In genomic region chr4:71860643-71861042, GRCh38 we compare ENCODE assay signal across 24 cellular contexts.
DNase-seq lines count a peak whose midpoint lies in the region; ATAC-seq, FAIRE-seq and TF ChIP-seq lines count a peak whose summit lies in the region.
"Had no signal": no experiment of that assay in that cellular context is flagged by ENCODE, and none has a peak within 500 bp of the region (broad histone marks: within the 10 kb centered on the region; RNA-seq: fewer than 3 reads in every experiment).

No MANE protein-coding gene starts in this region.

- H3F3A ChIP-seq in GM23338 (replicated peaks; ENCODE audit: low read depth) (no peaks in the 10 kb centered on the region), PC-3 (ENCODE audit: low read length, unreplicated experiment) (no peaks in the 10 kb centered on the region)

- H3K27ac Mint-ChIP-seq in GM23338 = no peak overlapping the region
- no peak overlapping the region for H3K27ac Mint-ChIP-seq in activated CD4-positive, alpha-beta memory T cell treated with anti-CD3 and anti-CD28 coated beads, Interleukin-2, amount 10 ng/mL, durations not matched to agents 7 days and 5 days
- H3K27ac Mint-ChIP-seq: CD4-positive, CD25-positive, alpha-beta regulatory T cell; natural killer cell had no signal

- H3K4me2 ChIP-seq in A549 = no peak overlapping the region
- no peak overlapping the region for H3K4me2 ChIP-seq in GM23338
- H3K4me2 ChIP-seq in PC-3 (ENCODE audit: low read length) = no peak overlapping the region
- H3K4me2 ChIP-seq: KMS-11, PC-9 had no signal

- CTCF ChIA-PET in A549 (lab: Yijun Ruan, JAX) (no interaction called here), PC-3 (lab: Charles Lee) (no interaction called here)
- CTCF ChIA-PET in activated CD4-positive, alpha-beta memory T cell treated with anti-CD3 and anti-CD28 coated beads, Interleukin-2, amount 10 ng/mL, durations not matched to agents 7 days and 5 days (lab: Charles Lee) = no interaction called here

- FAIRE-seq in A549 (lab: Jason Lieb, UNC) = no peak
- FAIRE-seq: bronchial epithelial cell, H54 had no signal

- H3K9me3 ChIP-seq in A549 (no peaks in the 10 kb centered on the region), PC-3 (ENCODE audit: low read length) (peaks cover 51% of the 10 kb centered on the region), body of pancreas (peaks cover 0 to 8% (median 0%) of the 10 kb centered on the region in 3 donors)

- TF ChIP-seq POLR2A in A549 (IDR thresholded peaks at IDR 0.05; ENCODE audit: low read length) (no peak), erythroblast (IDR thresholded peaks at IDR 0.05; ENCODE audit: low read length) (no peak), body of pancreas (IDR thresholded peaks at IDR 0.05) (no peak)

- no peaks in the 10 kb centered on the region for H4K20me1 ChIP-seq in GM23338 (replicated peaks; ENCODE audit: insufficient read depth)
- no peaks in the 10 kb centered on the region for H4K20me1 ChIP-seq in PC-3 (ENCODE audit: low read length)

- peaks cover 56% of the 10 kb centered on the region for H3K36me3 ChIP-seq in GM23338 (ENCODE audit: insufficient read depth)
- no peaks in the 10 kb centered on the region; the same call in 1 of the 2 replicates for H3K36me3 ChIP-seq in PC-3 (ENCODE audit: low read depth, low read length)
- H3K36me3 ChIP-seq in body of pancreas (replicated peaks in 1 of 2; ENCODE audit: insufficient read depth in 1 of 2, low read depth in 2 of 2) = no peaks in the 10 kb centered on the region
- H3K36me3 ChIP-seq: SJCRH30, thoracic aorta had no signal

- WGBS in A549 (ENCODE audit: missing lambda C conversion rate) = 0% methylated on average over 1 of the region's 1 CpG
- WGBS in body of pancreas, 2 donors = 28 to 40% methylated on average over 1 of the region's 1 CpG

- H3K27me3 ChIP-seq in GM23338 (ENCODE audit: insufficient read depth) = no peaks in the 10 kb centered on the region
- H3K27me3 ChIP-seq in PC-3 (ENCODE audit: low read length) = no peaks in the 10 kb centered on the region
- no peaks in the 10 kb centered on the region for H3K27me3 ChIP-seq in body of pancreas
- H3K27me3 ChIP-seq: SJCRH30 had no signal

- H3K27me3 Mint-ChIP-seq in GM23338 (ENCODE audit: insufficient read depth, low read depth, poor library complexity) = peaks cover 4% of the 10 kb centered on the region
- H3K27me3 Mint-ChIP-seq in activated CD4-positive, alpha-beta memory T cell treated with anti-CD3 and anti-CD28 coated beads, Interleukin-2, amount 10 ng/mL, durations not matched to agents 7 days and 5 days = no peaks in the 10 kb centered on the region
- H3K27me3 Mint-ChIP-seq: CD4-positive, CD25-positive, alpha-beta regulatory T cell had no signal

- TF ChIP-seq CTCF in A549 (IDR thresholded peaks at IDR 0.05) (no peak), GM23338 (conservative IDR thresholded peaks at IDR 0.05; ENCODE audit: low read depth in 2 of 2) (no peak), PC-3 (conservative IDR thresholded peaks at IDR 0.05; ENCODE audit: low read depth, low read length) (no peak), body of pancreas (IDR thresholded peaks at IDR 0.05) (no peak)

- H3K4me3 Mint-ChIP-seq in GM23338 = no peak overlapping the region
- H3K4me3 Mint-ChIP-seq in activated CD4-positive, alpha-beta memory T cell treated with anti-CD3 and anti-CD28 coated beads, Interleukin-2, amount 10 ng/mL, durations not matched to agents 7 days and 5 days = no peak overlapping the region
- H3K4me3 Mint-ChIP-seq: CD4-positive, CD25-positive, alpha-beta regulatory T cell; natural killer cell had no signal

- BruUV-seq in PC-3 (replicated peaks; lab: Mats Ljungman, UMichigan) = no TSS peak

- H3K4me1 ChIP-seq in A549 = no peaks in the 10 kb centered on the region
- H3K4me1 ChIP-seq in GM23338 (ENCODE audit: insufficient read depth) = peaks cover 17% of the 10 kb centered on the region
- H3K4me1 ChIP-seq in PC-3 (ENCODE audit: insufficient read depth, low read length) = no peaks in the 10 kb centered on the region
- H3K4me1 ChIP-seq in body of pancreas = no peaks in the 10 kb centered on the region
- H3K4me1 ChIP-seq: SJCRH30 had no signal

- H3K27ac ChIP-seq in A549 (no peak overlapping the region), GM23338 (ENCODE audit: low read depth) (no peak overlapping the region), PC-3 (ENCODE audit: low read length) (no peak overlapping the region), body of pancreas (no peak overlapping the region)
- H3K27ac ChIP-seq: KMS-11, PC-9, SJCRH30, thoracic aorta had no signal

- H3K9me2 ChIP-seq in GM23338 (ENCODE audit: insufficient read depth) (no peaks in the 10 kb centered on the region), PC-3 (replicated peaks; ENCODE audit: low read length) (no peaks in the 10 kb centered on the region)

- POLR2A ChIA-PET in A549 (lab: Yijun Ruan, JAX) = no interaction called here
- POLR2A ChIA-PET in PC-3 (lab: Charles Lee; ENCODE audit: unreplicated experiment) = no interaction called here
- POLR2A ChIA-PET in activated CD4-positive, alpha-beta memory T cell treated with anti-CD3 and anti-CD28 coated beads, Interleukin-2, amount 10 ng/mL, durations not matched to agents 7 days and 5 days (lab: Charles Lee) = no interaction called here

- H3K9ac ChIP-seq in PC-3 (ENCODE audit: low read length) = no peak overlapping the region
- H3K9ac ChIP-seq: KMS-11 had no signal

- no peak for TF ChIP-seq RAD21 in A549 (conservative IDR thresholded peaks at IDR 0.05 in 1 of 2, IDR thresholded peaks at IDR 0.05 in 1 of 2)

- H2AFZ ChIP-seq in GM23338 = no peak overlapping the region
- no peak overlapping the region for H2AFZ ChIP-seq in PC-3 (ENCODE audit: low read length)
- H2AFZ ChIP-seq: PC-9 had no signal

- H3K4me3 ChIP-seq in A549 (no peak overlapping the region), GM23338 (no peak overlapping the region), PC-3 (ENCODE audit: low read length) (no peak overlapping the region), body of pancreas (no peak overlapping the region)
- H3K4me3 ChIP-seq: PC-9, SJCRH30, thoracic aorta had no signal

- H3K9me3 Mint-ChIP-seq in GM23338 = peaks cover 81% of the 10 kb centered on the region
- peaks cover 16% of the 10 kb centered on the region for H3K9me3 Mint-ChIP-seq in activated CD4-positive, alpha-beta memory T cell treated with anti-CD3 and anti-CD28 coated beads, Interleukin-2, amount 10 ng/mL, durations not matched to agents 7 days and 5 days

- ATAC-seq in A549 = no peak
- no peak for ATAC-seq in GM23338
- no peak for ATAC-seq in PC-3
- no peak for ATAC-seq in HG03039 (IDR thresholded peaks at IDR 0.05; ENCODE audit: unreplicated experiment)
- no peak for ATAC-seq in body of pancreas
- ATAC-seq in GM19328 (IDR thresholded peaks at IDR 0.05; ENCODE audit: unreplicated experiment) = no peak
- ATAC-seq: natural killer cell, sciatic nerve had no signal

- H3K4me1 Mint-ChIP-seq in GM23338 = peaks cover 17% of the 10 kb centered on the region
- H3K4me1 Mint-ChIP-seq in activated CD4-positive, alpha-beta memory T cell treated with anti-CD3 and anti-CD28 coated beads, Interleukin-2, amount 10 ng/mL, durations not matched to agents 7 days and 5 days = no peaks in the 10 kb centered on the region
- H3K4me1 Mint-ChIP-seq: CD4-positive, CD25-positive, alpha-beta regulatory T cell; natural killer cell had no signal

- H3K79me2 ChIP-seq in GM23338 (replicated peaks; ENCODE audit: insufficient read depth) (no peaks in the 10 kb centered on the region), PC-3 (ENCODE audit: low read length) (no peaks in the 10 kb centered on the region)

- no peak for TF ChIP-seq EP300 in A549 (IDR thresholded peaks at IDR 0.05)

- H3K36me3 Mint-ChIP-seq in GM23338 (ENCODE audit: low read depth) = peaks cover 72% of the 10 kb centered on the region
- H3K36me3 Mint-ChIP-seq in activated CD4-positive, alpha-beta memory T cell treated with anti-CD3 and anti-CD28 coated beads, Interleukin-2, amount 10 ng/mL, durations not matched to agents 7 days and 5 days (ENCODE audit: low read depth) = no peaks in the 10 kb centered on the region
- H3K36me3 Mint-ChIP-seq: CD4-positive, CD25-positive, alpha-beta regulatory T cell; natural killer cell had no signal

- intact Hi-C loops in PC-3 (cut with micrococcal nuclease) = no loop called here
- intact Hi-C loops in body of pancreas (cut with DNase I) = no loop called here

- DNase-seq in A549 (ENCODE audit: low read depth in 1 of 2, low spot score in 1 of 2) = peak in 1 of 2 experiments; percentile 12
- peak; percentile 90 for DNase-seq in GM23338 (ENCODE audit: low spot score)
- peak; percentile 48 for DNase-seq in PC-3
- peak; percentile 14 to 29 for DNase-seq in erythroblast (lab: John Stamatoyannopoulos, UW)
- DNase-seq in body of pancreas = no peak
- DNase-seq in activated CD4-positive, alpha-beta memory T cell treated with anti-CD3 and anti-CD28 coated beads, Interleukin-2, amount 10 ng/mL, durations not matched to agents 7 days and 5 days = no peak
- DNase-seq: activated CD4-positive, alpha-beta T cell treated with anti-CD3 and anti-CD28 coated beads, Interleukin-2, amount 50 U/mL, for 4 hours; activated gamma-delta T cell; hippocampal formation; natural killer cell; NCI-H1092 treated with DMSO at 0.1 percent for 48 hours; NCI-H2081; NCI-H526 treated with DMSO at 0.1 percent for 48 hours; PC-9; T-helper 2 cell had no signal

TF ChIP-seq in A549, 52 proteins besides CTCF, POLR2A, EP300 and RAD21:
- TF ChIP-seq ZFP36 (IDR thresholded peaks at IDR 0.05; ENCODE audit: borderline replicate concordance, partially characterized antibody) = peak; percentile 79
- TF ChIP-seq EHF (CRISPR knock-in tag; IDR thresholded peaks at IDR 0.05) = no peak
TF ChIP-seq in A549: peak in this region for 1.

TF ChIP-seq in GM23338, 12 proteins besides CTCF, POLR2A, EP300 and RAD21 (continues in another document):
- no peak for TF ChIP-seq STAT1 (IDR thresholded peaks at IDR 0.05; ENCODE audit: unreplicated experiment)
- no peak for TF ChIP-seq ZNF331 (CRISPR knock-in tag; IDR thresholded peaks at IDR 0.05; ENCODE audit: low read depth)

Comparison
In these comparisons a context has a peak if more than half of its experiments do, and no peak if none do; other contexts are left out.
1. DNase-seq: peak in GM23338 (single experiment), PC-3 (single experiment) and erythroblast (2 of 2); none in body of pancreas (0 of 4) and activated CD4-positive, alpha-beta memory T cell treated with anti-CD3 and anti-CD28 coated beads, Interleukin-2, amount 10 ng/mL, durations not matched to agents 7 days and 5 days (single experiment).